22 cellular contexts compared by ENCODE assay signal in genomic region chr17:46738544-46738943, GRCh38.
"Had no signal": no experiment of that assay in that cellular context is flagged by ENCODE, and none has a peak within 500 bp of the region (broad histone marks: within the 10 kb centered on the region; RNA-seq: fewer than 3 reads in every experiment).

No MANE protein-coding gene starts in this region.

- H3K27me3 Mint-ChIP-seq: dendritic cell treated with granulocyte-macrophage colony-stimulating factor and Interleukin-4, amounts not matched to agents 40 ng/mL and 50 ng/mL, for 4 days; naive thymus-derived CD4-positive, alpha-beta T cell; stimulated activated naive B cell treated with anti-CD40 and anti-IgM and Interleukin-4, amounts not matched to agents 10 μg/mL and 1 μg/mL and 100 μg/mL, for 72 hours; stimulated activated naive CD8-positive, alpha-beta T cell treated with anti-CD3 and anti-CD28 coated beads, Interleukin-15, amount 100 ng/mL, for 72 hours had no signal

- H3K4me3 Mint-ChIP-seq: dendritic cell treated with granulocyte-macrophage colony-stimulating factor and Interleukin-4, amounts not matched to agents 40 ng/mL and 50 ng/mL, for 4 days; naive thymus-derived CD4-positive, alpha-beta T cell; stimulated activated naive B cell treated with anti-CD40 and anti-IgM and Interleukin-4, amounts not matched to agents 10 μg/mL and 1 μg/mL and 100 μg/mL, for 72 hours; stimulated activated naive CD8-positive, alpha-beta T cell treated with anti-CD3 and anti-CD28 coated beads, Interleukin-15, amount 100 ng/mL, for 72 hours had no signal

- H3K9me3 ChIP-seq: esophagus squamous epithelium, gastrocnemius medialis, neutrophil, psoas muscle, right lobe of liver, testis, tibial nerve, upper lobe of right lung, vagina had no signal

- ATAC-seq: gastrocnemius medialis; left colon; left ventricle myocardium superior; naive thymus-derived CD4-positive, alpha-beta T cell; psoas muscle; right lobe of liver; stimulated activated naive B cell treated with anti-CD40 and anti-IgM and Interleukin-4, amounts not matched to agents 10 μg/mL and 1 μg/mL and 100 μg/mL, for 72 hours; stimulated activated naive CD8-positive, alpha-beta T cell treated with anti-CD3 and anti-CD28 coated beads, Interleukin-15, amount 100 ng/mL, for 72 hours; upper lobe of right lung had no signal

- DNase-seq: esophagus squamous epithelium; gastrocnemius medialis; glutamatergic neuron; left colon; left ventricle myocardium superior; mesenchymal stem cell; midbrain; naive thymus-derived CD4-positive, alpha-beta T cell; psoas muscle; retina; right lobe of liver; stimulated activated CD4-positive, alpha-beta T cell treated with anti-CD3 and anti-CD28 coated beads, Interleukin-2, amount 100 ng/mL, for 24 hours; stimulated activated CD4-positive, alpha-beta T cell treated with anti-CD3 and anti-CD28 coated beads, Interleukin-4, amount 100 ng/mL, for 4 hours; stimulated activated naive B cell treated with anti-CD40 and anti-IgM and Interleukin-4, amounts not matched to agents 10 μg/mL and 1 μg/mL and 100 μg/mL, for 72 hours; stimulated activated naive CD8-positive, alpha-beta T cell treated with anti-CD3 and anti-CD28 coated beads, Interleukin-15, amount 100 ng/mL, for 72 hours; testis; upper lobe of right lung had no signal

- H3K4me1 ChIP-seq: gastrocnemius medialis, psoas muscle, right lobe of liver, testis, tibial nerve, upper lobe of right lung had no signal

- H3K9me3 Mint-ChIP-seq: dendritic cell treated with granulocyte-macrophage colony-stimulating factor and Interleukin-4, amounts not matched to agents 40 ng/mL and 50 ng/mL, for 4 days; naive thymus-derived CD4-positive, alpha-beta T cell; stimulated activated naive B cell treated with anti-CD40 and anti-IgM and Interleukin-4, amounts not matched to agents 10 μg/mL and 1 μg/mL and 100 μg/mL, for 72 hours; stimulated activated naive CD8-positive, alpha-beta T cell treated with anti-CD3 and anti-CD28 coated beads, Interleukin-15, amount 100 ng/mL, for 72 hours had no signal

- H3K36me3 ChIP-seq: vagina had no signal

- H3K27me3 ChIP-seq: esophagus squamous epithelium, gastrocnemius medialis, neutrophil, right lobe of liver, testis, tibial nerve, upper lobe of right lung, vagina had no signal

- H3K4me1 Mint-ChIP-seq: naive thymus-derived CD4-positive, alpha-beta T cell had no signal

- H3K4me3 ChIP-seq: esophagus squamous epithelium, gastrocnemius medialis, lung, psoas muscle, right lobe of liver, testis, tibial nerve, upper lobe of right lung, vagina had no signal

- H3K27ac Mint-ChIP-seq: dendritic cell treated with granulocyte-macrophage colony-stimulating factor and Interleukin-4, amounts not matched to agents 40 ng/mL and 50 ng/mL, for 4 days; stimulated activated naive B cell treated with anti-CD40 and anti-IgM and Interleukin-4, amounts not matched to agents 10 μg/mL and 1 μg/mL and 100 μg/mL, for 72 hours; stimulated activated naive CD8-positive, alpha-beta T cell treated with anti-CD3 and anti-CD28 coated beads, Interleukin-15, amount 100 ng/mL, for 72 hours had no signal

- H3K27ac ChIP-seq: esophagus squamous epithelium, gastrocnemius medialis, neutrophil, psoas muscle, right lobe of liver, testis, tibial nerve, upper lobe of right lung, vagina had no signal
